ENCODE assay signal across 18 cellular contexts in the genomic region with DNA sequence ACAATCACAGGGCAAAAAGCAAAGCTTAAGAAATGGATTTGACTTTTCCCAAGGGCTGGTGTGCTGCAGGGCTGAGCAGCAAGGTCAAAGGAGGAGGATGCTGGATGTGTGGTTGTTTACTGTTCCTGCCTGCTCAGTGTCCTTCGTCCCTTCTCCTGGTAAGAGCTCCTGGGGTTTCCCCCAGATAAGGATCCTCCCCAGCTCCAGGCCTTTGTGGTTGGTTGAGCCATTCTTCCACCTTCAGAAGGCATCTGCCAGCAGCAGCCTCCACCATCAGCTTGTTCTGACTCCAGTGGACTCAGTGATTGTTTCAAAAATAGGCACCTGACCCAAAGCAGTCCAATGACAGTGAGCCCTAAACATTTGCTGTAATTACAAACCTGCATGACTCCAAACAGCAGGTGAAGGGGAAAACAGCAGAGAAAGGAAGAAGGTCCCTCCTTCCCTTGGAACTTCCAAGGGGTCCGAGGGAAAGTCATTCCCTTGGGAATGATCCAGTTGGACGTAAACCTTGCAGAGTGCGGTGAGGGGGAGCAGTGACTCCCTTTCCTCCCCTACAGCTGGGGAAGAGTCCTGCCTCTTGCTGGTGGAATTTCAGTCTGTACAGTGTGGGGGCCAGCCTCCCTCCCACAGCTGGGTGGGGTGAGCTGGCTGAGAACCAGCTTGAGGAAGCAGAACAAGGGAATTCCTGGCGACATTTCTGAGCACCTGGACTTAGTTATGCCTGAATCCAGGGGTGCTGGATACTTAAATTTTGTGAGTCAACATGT.
A peak's percentile ranks its signal among the peaks of the same experiment; 100 is the strongest.
DNase-seq lines count a peak whose midpoint lies in the region; ATAC-seq and TF ChIP-seq lines count a peak whose summit lies in the region.
"Had no signal": no experiment of that assay in that cellular context is flagged by ENCODE, and none has a peak within 500 bp of the region (broad histone marks: within the 10 kb centered on the region; RNA-seq: fewer than 3 reads in every experiment).

No MANE protein-coding gene starts in this region.

- H3K9ac ChIP-seq in colonic mucosa (ENCODE audit: low read depth in 2 of 2, low read length in 2 of 2), result no peak overlapping the region

- H3K27me3 ChIP-seq in A673 (replicated peaks; ENCODE audit: insufficient read depth, low read depth, low read length, poor library complexity), result no peaks in the 10 kb centered on the region
- no peaks in the 10 kb centered on the region for H3K27me3 ChIP-seq in colonic mucosa

- H3K4me3 Mint-ChIP-seq in nephron, result no peak overlapping the region
- H3K4me3 Mint-ChIP-seq: activated T-cell treated with anti-CD3 and anti-CD28 coated beads, Interleukin-2, amount 50 U/mL, for 24 hours; immature natural killer cell; memory B cell; natural killer cell had no signal

- no peaks in the 10 kb centered on the region for H3K36me3 Mint-ChIP-seq in nephron (ENCODE audit: low read depth)
- H3K36me3 Mint-ChIP-seq: immature natural killer cell, memory B cell, natural killer cell had no signal

- intact Hi-C loops in A673 (cut with micrococcal nuclease; ENCODE audit: unreplicated experiment), result no loop called here
- intact Hi-C loops in colonic mucosa (cut with DNase I), result no loop called here

- H3K4me3 ChIP-seq in A673 (ENCODE audit: low read depth, low read length, poor library complexity, severe bottlenecking) (peak overlapping the region; percentile 5), colonic mucosa (no peak overlapping the region)

- H3K4me1 ChIP-seq in A673 (ENCODE audit: insufficient read depth, low read length, poor library complexity, severe bottlenecking) (peaks cover 4% of the 10 kb centered on the region), colonic mucosa (no peaks in the 10 kb centered on the region)

- H3K27ac ChIP-seq in A673 (ENCODE audit: low read depth, low read length, poor library complexity, severe bottlenecking) (no peak overlapping the region), colonic mucosa (no peak overlapping the region)

- H3K9me3 Mint-ChIP-seq in nephron, result peaks cover 2% of the 10 kb centered on the region
- H3K9me3 Mint-ChIP-seq: activated T-cell treated with anti-CD3 and anti-CD28 coated beads, Interleukin-2, amount 50 U/mL, for 24 hours; immature natural killer cell; memory B cell; natural killer cell had no signal

- POLR2A ChIA-PET in A673 (lab: Charles Lee; ENCODE audit: low non-redundant PET), result no interaction called here

- H3K36me3 ChIP-seq in A673 (ENCODE audit: insufficient read depth, low read length, poor library complexity, severe bottlenecking), result no peaks in the 10 kb centered on the region
- H3K36me3 ChIP-seq in colonic mucosa, result no peaks in the 10 kb centered on the region

- CTCF ChIA-PET in A673 (lab: Charles Lee), result no interaction called here

- peaks cover 26% of the 10 kb centered on the region for H3K27me3 Mint-ChIP-seq in nephron (ENCODE audit: low read depth)

- no peak for ATAC-seq in HG03378 (IDR thresholded peaks at IDR 0.05; ENCODE audit: unreplicated experiment)
- ATAC-seq in HG02588 (IDR thresholded peaks at IDR 0.05; ENCODE audit: unreplicated experiment), result no peak
- ATAC-seq: natural killer cell had no signal

- DNase-seq in A673 (ENCODE audit: low spot score), result no peak
- DNase-seq in NCI-H146 treated with DMSO at 0.1 percent for 48 hours (lab: John Stamatoyannopoulos, UW; ENCODE audit: unreplicated experiment), result peak; percentile 9
- DNase-seq in colonic mucosa, result peak; percentile 12
- DNase-seq in NCI-H187 treated with DMSO at 0.1 percent for 48 hours (lab: John Stamatoyannopoulos, UW), result no peak
- no peak for DNase-seq in NCI-H2196 (lab: John Stamatoyannopoulos, UW; ENCODE audit: unreplicated experiment)
- DNase-seq: activated CD4-positive, alpha-beta T cell treated with anti-CD3 and anti-CD28 coated beads, Interleukin-2, amount 50 U/mL, for 1 hour; activated naive CD4-positive, alpha-beta T cell treated with Interleukin-2 at 50 U/mL for 16 hours; activated T-cell treated with anti-CD3 and anti-CD28 coated beads, Interleukin-2, amount 50 U/mL, for 24 hours; immature natural killer cell; natural killer cell; NCI-H1930; small intestine; stimulated activated CD4-positive, alpha-beta T cell treated with anti-CD3 and anti-CD28 coated beads, Interleukin-4, amount 100 ng/mL, for 1 hour had no signal

- TF ChIP-seq CTCF in A673 (conservative IDR thresholded peaks at IDR 0.05; ENCODE audit: low read depth, low read length) (no peak), colonic mucosa (IDR thresholded peaks at IDR 0.05) (no peak), nephron (IDR thresholded peaks at IDR 0.05; ENCODE audit: unreplicated experiment in 3 of 3) (no peak)

- H3K9me3 ChIP-seq in A673 (ENCODE audit: low read depth, low read length, poor library complexity, severe bottlenecking), result no peaks in the 10 kb centered on the region
- no peaks in the 10 kb centered on the region for H3K9me3 ChIP-seq in colonic mucosa

- peak overlapping the region; percentile 30 to 100 (median 70) for H3K27ac Mint-ChIP-seq in nephron
- H3K27ac Mint-ChIP-seq: activated T-cell treated with anti-CD3 and anti-CD28 coated beads, Interleukin-2, amount 50 U/mL, for 24 hours; immature natural killer cell; memory B cell; natural killer cell; progenitor cell of endocrine pancreas had no signal

- peaks cover 60% of the 10 kb centered on the region for H3K4me1 Mint-ChIP-seq in nephron
- H3K4me1 Mint-ChIP-seq: immature natural killer cell had no signal

- no TSS peak for BruUV-seq in A673 (replicated peaks; lab: Mats Ljungman, UMichigan)

Comparison
In these comparisons a context has a peak if more than half of its experiments do, and no peak if none do; other contexts are left out.
1. DNase-seq: peak in NCI-H146 treated with DMSO at 0.1 percent for 48 hours (single experiment) and colonic mucosa (single experiment); none in A673 (single experiment), NCI-H187 treated with DMSO at 0.1 percent for 48 hours (single experiment) and NCI-H2196 (single experiment).